13 cellular contexts compared by ENCODE assay signal in the genomic region with DNA sequence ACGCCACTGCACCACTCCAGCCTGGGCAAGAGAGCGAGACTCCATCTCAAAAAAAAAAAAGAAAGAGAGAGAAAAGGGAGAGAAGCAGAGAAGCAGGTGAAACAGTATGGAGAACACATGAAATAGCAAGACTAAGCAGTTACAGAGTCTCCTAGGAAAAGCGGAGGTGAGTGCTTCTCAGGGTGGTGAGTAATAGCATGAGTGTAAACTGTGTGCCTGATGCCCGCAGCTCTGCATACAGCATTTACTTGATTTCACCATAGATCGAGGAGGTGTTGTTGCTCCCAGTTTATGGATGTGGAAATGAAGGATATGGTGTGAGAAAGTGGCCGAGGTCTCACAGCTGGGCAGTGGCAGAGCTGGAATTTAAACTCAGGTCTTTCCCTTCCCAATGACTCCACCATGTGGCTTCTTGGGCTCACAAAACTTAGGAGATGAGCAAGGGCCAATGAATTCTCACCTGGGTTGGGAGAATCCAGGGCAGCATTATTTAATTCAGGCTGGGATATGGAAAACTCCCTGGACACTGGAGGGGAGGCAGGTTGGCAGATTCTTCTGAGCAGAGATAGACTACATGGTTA. TPM values are rescaled to one million over a fixed set of nuclear protein-coding genes. Genes with fewer than 3 reads are reported as not detected.
DNase-seq lines count a peak whose midpoint lies in the region; ATAC-seq, FAIRE-seq and TF ChIP-seq lines count a peak whose summit lies in the region.
"Not testable (repeated sequence)": the region's sequence is repeated elsewhere in the genome, so short reads cannot be mapped to it uniquely, and the experiment has no call there.
"Had no signal": no experiment of that assay in that cellular context is flagged by ENCODE, and none has a peak within 500 bp of the region (broad histone marks: within the 10 kb centered on the region; RNA-seq: fewer than 3 reads in every experiment).

No MANE protein-coding gene starts in this region.

- CTCF ChIA-PET in A549 (lab: Yijun Ruan, JAX); IMR-90 (lab: Yijun Ruan, JAX); MCF 10A (lab: Yijun Ruan, JAX): not testable (repeated sequence)

- H3K56ac ChIP-seq in IMR-90 (ENCODE audit: extremely low read depth, insufficient read depth, low read length) = not testable (repeated sequence)

- H4K91ac ChIP-seq in IMR-90 (ENCODE audit: insufficient read depth, low read depth, low read length); mesenchymal stem cell (ENCODE audit: low read length): not testable (repeated sequence)

- not testable (repeated sequence) for H3K27me3 ChIP-seq in IMR-90 (ENCODE audit: control insufficient read depth, insufficient read depth, low read length); right cardiac atrium (ENCODE audit: control insufficient read depth, insufficient read depth); mesenchymal stem cell (ENCODE audit: control insufficient read depth in 1 of 2, insufficient read depth in 1 of 2, low read length in 2 of 2); upper lobe of right lung

- not testable (repeated sequence) for TF ChIP-seq EP300 in A549 (IDR thresholded peaks at IDR 0.05)

- H3K9me3 Mint-ChIP-seq in MCF 10A (ENCODE audit: unreplicated experiment) = not testable (repeated sequence)

- H3K36me3 ChIP-seq in IMR-90 (ENCODE audit: control insufficient read depth, insufficient read depth, low read length); mesenchymal stem cell (ENCODE audit: control insufficient read depth in 1 of 2, insufficient read depth in 2 of 2, low read depth in 1 of 2, low read length in 2 of 2); upper lobe of right lung: not testable (repeated sequence)

- intact Hi-C loops in IMR-90 (cut with micrococcal nuclease); MCF 10A (cut with micrococcal nuclease); right cardiac atrium (cut with DNase I); upper lobe of right lung (cut with DNase I): not testable (repeated sequence)

- WGBS in A549 (ENCODE audit: missing lambda C conversion rate) = 71% methylated on average over 5 of the region's 6 CpGs
- 100% methylated on average over 1 of the region's 6 CpGs; no CpG with 5 or more reads in 1 of the 2 experiments for WGBS in IMR-90 (ENCODE audit: extremely low coverage in 2 of 2, insufficient read length in 1 of 2), 2 experiments
- WGBS in right cardiac atrium = 85% methylated on average over 5 of the region's 6 CpGs
- 98% methylated on average over 3 of the region's 6 CpGs for WGBS in mesenchymal stem cell

- not testable (repeated sequence) for H3K23ac ChIP-seq in IMR-90 (ENCODE audit: low read depth, low read length); mesenchymal stem cell (ENCODE audit: low read length in 2 of 2)

- TF ChIP-seq POLR2A in A549 (IDR thresholded peaks at IDR 0.05; ENCODE audit: low read length); IMR-90 (IDR thresholded peaks at IDR 0.05; ENCODE audit: low read depth, low read length): not testable (repeated sequence)

- H3K36me3 Mint-ChIP-seq in MCF 10A (ENCODE audit: insufficient read depth, unreplicated experiment) = not testable (repeated sequence)

- not testable (repeated sequence) for H3K4me1 Mint-ChIP-seq in MCF 10A (ENCODE audit: insufficient read depth, unreplicated experiment)

- in situ Hi-C loops in IMR-90 (cut with MboI; ENCODE audit: low sequenced_read_pairs) = not testable (repeated sequence)

- H2BK12ac ChIP-seq in mesenchymal stem cell (ENCODE audit: low read length in 2 of 2) = not testable (repeated sequence)

- H2BK20ac ChIP-seq in IMR-90 (ENCODE audit: low read depth, low read length) = not testable (repeated sequence)

- POLR2A ChIA-PET in A549 (lab: Yijun Ruan, JAX); IMR-90 (lab: Charles Lee; ENCODE audit: unreplicated experiment); MCF 10A (lab: Yijun Ruan, JAX): not testable (repeated sequence)

- H3K4ac ChIP-seq in IMR-90 (ENCODE audit: low read depth, low read length); mesenchymal stem cell (ENCODE audit: low read depth in 1 of 2, low read length in 2 of 2): not testable (repeated sequence)

- not testable (repeated sequence) for H3K27ac Mint-ChIP-seq in MCF 10A (ENCODE audit: low read depth, unreplicated experiment)

- TF ChIP-seq CTCF in A549 (IDR thresholded peaks at IDR 0.05) = 0 out of 3 replicates have a peak, but pooled peaks have one; percentile 9
- not testable (repeated sequence) for TF ChIP-seq CTCF in IMR-90 (conservative IDR thresholded peaks at IDR 0.05; ENCODE audit: low read depth, low read length); MCF 10A (IDR thresholded peaks at IDR 0.05; ENCODE audit: unreplicated experiment); epithelial cell of esophagus (IDR thresholded peaks at IDR 0.05; ENCODE audit: insufficient read depth, low read depth, low read length, missing control alignments); upper lobe of right lung (IDR thresholded peaks at IDR 0.05)

- not testable (repeated sequence) for H2AFZ ChIP-seq in IMR-90 (replicated peaks; ENCODE audit: low read length, poor library complexity); mesenchymal stem cell (ENCODE audit: low read depth, low read length)

- not testable (repeated sequence) for H4K5ac ChIP-seq in IMR-90 (ENCODE audit: low read depth, low read length)

- not testable (repeated sequence) for H2BK15ac ChIP-seq in IMR-90 (ENCODE audit: low read depth, low read length); mesenchymal stem cell (ENCODE audit: low read depth, poor library complexity, severe bottlenecking)

- not testable (repeated sequence) for H2BK120ac ChIP-seq in IMR-90 (ENCODE audit: low read depth, low read length); mesenchymal stem cell (ENCODE audit: low read depth, low read length)

- not testable (repeated sequence) for H3K9ac ChIP-seq in IMR-90 (ENCODE audit: low read depth, low read length); mesenchymal stem cell (ENCODE audit: low read length)

- H2AK5ac ChIP-seq in IMR-90 (ENCODE audit: low read depth, low read length); mesenchymal stem cell (ENCODE audit: low read length, severe bottlenecking): not testable (repeated sequence)

- not testable (repeated sequence) for H3K4me3 ChIP-seq in A549; IMR-90 (ENCODE audit: insufficient read depth, low read depth, low read length); epithelial cell of esophagus (ENCODE audit: low read length); right cardiac atrium (ENCODE audit: low read length); mesenchymal stem cell (ENCODE audit: insufficient read depth in 1 of 2, low read depth in 1 of 2, low read length in 2 of 2); upper lobe of right lung

- not testable (repeated sequence) for DNase-seq in A549 (ENCODE audit: low read depth in 1 of 2, low spot score in 1 of 2); right cardiac atrium; upper lobe of right lung
- DNase-seq in IMR-90 (peak; percentile 11), MCF 10A (ENCODE audit: unreplicated experiment) (peak; percentile 13), epithelial cell of esophagus (ENCODE audit: low read depth) (peak; percentile 36), mesenchymal stem cell (peak; percentile 2)

- H2BK5ac ChIP-seq in IMR-90 (ENCODE audit: low read depth, low read length, poor library complexity, severe bottlenecking); mesenchymal stem cell (ENCODE audit: low read depth, low read length, poor library complexity, severe bottlenecking): not testable (repeated sequence)

- FAIRE-seq in A549 (lab: Jason Lieb, UNC) = peak; percentile 18

- dilution Hi-C loops in IMR-90 (cut with HindIII; ENCODE audit: low sequenced_read_pairs, unreplicated experiment) = not testable (repeated sequence)

- H3K14ac ChIP-seq in IMR-90 (replicated peaks; ENCODE audit: low read depth, low read length); mesenchymal stem cell (ENCODE audit: low read length in 2 of 2): not testable (repeated sequence)

- not testable (repeated sequence) for H3K27me3 Mint-ChIP-seq in MCF 10A (ENCODE audit: insufficient read depth, unreplicated experiment)

- not testable (repeated sequence) for H3K9me3 ChIP-seq in A549; IMR-90 (ENCODE audit: control insufficient read depth, insufficient read depth, low read length); right cardiac atrium (ENCODE audit: control insufficient read depth, low read length); mesenchymal stem cell (ENCODE audit: control insufficient read depth, low read length); upper lobe of right lung

- TF ChIP-seq RAD21 in A549 (conservative IDR thresholded peaks at IDR 0.05 in 1 of 2, IDR thresholded peaks at IDR 0.05 in 1 of 2) = peak; percentile 7 to 23; a peak in 2 of 5 replicates
- not testable (repeated sequence) for TF ChIP-seq RAD21 in IMR-90 (IDR thresholded peaks at IDR 0.05; ENCODE audit: low read length)

- BruUV-seq in IMR-90 (replicated peaks; lab: Mats Ljungman, UMichigan); MCF 10A (replicated peaks; lab: Mats Ljungman, UMichigan): not testable (repeated sequence)

- H3K18ac ChIP-seq in IMR-90 (ENCODE audit: low read depth, low read length); mesenchymal stem cell (ENCODE audit: low read depth in 1 of 2, low read length in 2 of 2): not testable (repeated sequence)

- H3K27ac ChIP-seq in A549; IMR-90 (ENCODE audit: insufficient read depth, low read length); right cardiac atrium (ENCODE audit: low read length); mesenchymal stem cell (ENCODE audit: low read length, poor library complexity, severe bottlenecking); upper lobe of right lung: not testable (repeated sequence)

- not testable (repeated sequence) for H3K4me1 ChIP-seq in A549; IMR-90 (ENCODE audit: control insufficient read depth, insufficient read depth, low read length); right cardiac atrium (ENCODE audit: control insufficient read depth, insufficient read depth, low read length); mesenchymal stem cell (ENCODE audit: control insufficient read depth, insufficient read depth, low read depth, low read length); upper lobe of right lung

- H4K8ac ChIP-seq in IMR-90 (ENCODE audit: low read depth in 2 of 2, low read length in 2 of 2); mesenchymal stem cell (ENCODE audit: low read length): not testable (repeated sequence)

- not testable (repeated sequence) for H2AK9ac ChIP-seq in IMR-90 (replicated peaks; ENCODE audit: low read depth, low read length, poor library complexity)

- not testable (repeated sequence) for H3K4me2 ChIP-seq in A549; IMR-90 (ENCODE audit: low read depth, low read length); mesenchymal stem cell (ENCODE audit: low read length, poor library complexity, severe bottlenecking)

- not testable (repeated sequence) for H3K4me3 Mint-ChIP-seq in MCF 10A (ENCODE audit: unreplicated experiment)

- H3K79me1 ChIP-seq in IMR-90 (ENCODE audit: low read depth in 1 of 2, low read length in 2 of 2); mesenchymal stem cell (replicated peaks; ENCODE audit: low read length, poor library complexity, severe bottlenecking): not testable (repeated sequence)

- not testable (repeated sequence) for H3K9me1 ChIP-seq in IMR-90 (ENCODE audit: insufficient read depth, low read length)

- not testable (repeated sequence) for H4K20me1 ChIP-seq in IMR-90 (ENCODE audit: insufficient read depth, low read length)

- ATAC-seq in A549 = peak; percentile 67 to 79
- ATAC-seq in IMR-90 (ENCODE audit: low read depth) = peak; percentile 60
- peak; percentile 65 for ATAC-seq in SK-N-SH treated with all-trans-retinoic acid at 6 μM for 48 hours
- ATAC-seq in right cardiac atrium = peak; percentile 32 to 51
- ATAC-seq in upper lobe of right lung = peak; percentile 67

RNA-seq across cellular contexts. Expression of a gene that starts 10.1 kb away (rescaled TPM):
- polyA plus RNA-seq in A549 (2011; rRNA removed) (2.6 and 3.4 TPM in 2 replicates), A549 (2017; fragmentation: RNase III; extraction: RNeasy Plus Mini Kit Qiagen cat#74134 plus additional on column Dnase treatment) (3.2 to 5.0 TPM (median 3.8 TPM) in 3 replicates), IMR-90 (2012; rRNA removed) (not detected in 2 replicates), right cardiac atrium (0.11 TPM)
- 0.97 and 1.0 TPM in 2 replicates for polyA plus RNA-seq in A549 (2012; cell fraction: cytosol; rRNA removed)
- polyA plus RNA-seq in A549 (2012; cell fraction: nucleus; rRNA removed) = 4.4 and 6.2 TPM in 2 replicates
- polyA minus RNA-seq in A549 (2011; rRNA and poly(A)+ RNA removed) = 0.87 and 1.1 TPM in 2 replicates
- total RNA-seq in IMR-90 (2012; rRNA removed) (not detected in 2 replicates), MCF 10A (2022) (0.22 and 0.23 TPM in 2 replicates), right cardiac atrium (under 1 TPM; 0.14 to 0.26 (median 0.17) TPM), upper lobe of right lung (not detected)
- polyA plus RNA-seq in IMR-90 (2012; cell fraction: cytosol; rRNA removed) = not detected in 2 replicates
- 0.01 and 0.11 TPM in 2 replicates for polyA plus RNA-seq in IMR-90 (2012; cell fraction: nucleus; rRNA removed; ENCODE audit: low replicate concordance)
- polyA plus RNA-seq in mesenchymal stem cell (2013, experiment 1 of 2) = 0.01 TPM
- polyA plus RNA-seq in mesenchymal stem cell (2013, experiment 2 of 2) = 0.03 TPM
- total RNA-seq: H1, OCI-LY7, Right ventricle myocardium inferior had no signal
- polyA plus RNA-seq: CD14-positive monocyte; CD8-positive, alpha-beta memory T cell; H1 had no signal

RNA-seq across cellular contexts. Expression of a gene that starts 27.1 kb away (rescaled TPM):
- polyA plus RNA-seq in A549 (2011; rRNA removed) = 80.8 and 134 TPM in 2 replicates
- 23.7 TPM in 2 replicates for polyA plus RNA-seq in A549 (2012; cell fraction: cytosol; rRNA removed)
- polyA plus RNA-seq in A549 (2012; cell fraction: nucleus; rRNA removed) = 7.5 and 13.6 TPM in 2 replicates
- 83.5 to 94.1 TPM (median 85.2 TPM) in 3 replicates for polyA plus RNA-seq in A549 (2017; fragmentation: RNase III; extraction: RNeasy Plus Mini Kit Qiagen cat#74134 plus additional on column Dnase treatment)
- polyA minus RNA-seq in A549 (2011; rRNA and poly(A)+ RNA removed) = 45.7 and 61.5 TPM in 2 replicates
- total RNA-seq in IMR-90 (2012; rRNA removed) = 35.7 and 99.2 TPM in 2 replicates
- polyA plus RNA-seq in IMR-90 (2012; rRNA removed) = 21.3 and 30.9 TPM in 2 replicates
- polyA plus RNA-seq in IMR-90 (2012; cell fraction: cytosol; rRNA removed) = 4.0 and 5.1 TPM in 2 replicates
- polyA plus RNA-seq in IMR-90 (2012; cell fraction: nucleus; rRNA removed; ENCODE audit: low replicate concordance) = 2.1 and 12.0 TPM in 2 replicates
- total RNA-seq in MCF 10A (2022) = 66.6 and 73.9 TPM in 2 replicates
- total RNA-seq in right cardiac atrium = 10 to 100 TPM; 27.6 to 36.5 (median 31.0) TPM
- 24.5 TPM for polyA plus RNA-seq in right cardiac atrium
- polyA plus RNA-seq in mesenchymal stem cell (2013, experiment 1 of 2) = 26.1 TPM
- 27.1 TPM for polyA plus RNA-seq in mesenchymal stem cell (2013, experiment 2 of 2)
- 42.1 TPM for total RNA-seq in upper lobe of right lung
